Comparison of ENCODE assay signal across 23 cellular contexts in the genomic region with DNA sequence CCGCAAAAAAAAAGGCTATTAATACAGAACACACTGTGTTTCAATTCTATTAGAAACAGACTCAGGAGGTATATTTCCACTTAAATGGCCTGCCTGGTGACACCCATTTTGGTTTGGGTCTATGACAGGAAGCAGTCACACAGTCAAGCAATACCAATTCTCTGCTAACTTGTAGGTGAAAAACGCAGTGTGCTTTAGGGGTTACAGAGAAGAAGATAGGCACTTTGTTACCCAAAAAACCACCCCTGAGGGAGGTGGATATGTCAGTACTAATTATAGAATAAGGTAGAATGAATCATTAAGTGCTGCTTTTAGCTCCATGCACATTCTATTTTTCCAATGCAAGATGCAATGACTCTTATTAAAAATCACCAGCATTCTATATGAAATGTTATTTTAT.
"Had no signal": no experiment of that assay in that cellular context is flagged by ENCODE, and none has a peak within 500 bp of the region (broad histone marks: within the 10 kb centered on the region; RNA-seq: fewer than 3 reads in every experiment).

No MANE protein-coding gene starts in this region.

- H3K27me3 ChIP-seq: stomach, suprapubic skin, testis, thyroid gland, tibial artery, tibial nerve, transverse colon, upper lobe of left lung, upper lobe of right lung, uterus, vagina had no signal

- H3K36me3 ChIP-seq: thyroid gland, transverse colon, uterus had no signal

- H3K9me3 ChIP-seq: stomach, suprapubic skin, testis, thoracic aorta, thyroid gland, tibial artery, tibial nerve, transverse colon, upper lobe of left lung, upper lobe of right lung, uterus, vagina had no signal

- H3K4me1 ChIP-seq: stomach, suprapubic skin, testis, thyroid gland, tibial artery, tibial nerve, transverse colon, uterus, vagina had no signal

- H3K27ac ChIP-seq: stomach, suprapubic skin, testis, thoracic aorta, thyroid gland, tibial artery, tibial nerve, transverse colon, upper lobe of left lung, upper lobe of right lung, uterus, vagina had no signal

- DNase-seq: stimulated activated CD4-positive, alpha-beta T cell treated with anti-CD3 and anti-CD28 coated beads, Interleukin-2, amount 100 ng/mL, for 48 hours; stimulated activated CD4-positive, alpha-beta T cell treated with anti-CD3 and anti-CD28 coated beads, Interleukin-4, amount 100 ng/mL, for 1 hour; stimulated activated CD4-positive, alpha-beta T cell treated with anti-CD3 and anti-CD28 coated beads, Interleukin-4, amount 100 ng/mL, for 24 hours; stimulated activated CD4-positive, alpha-beta T cell treated with anti-CD3 and anti-CD28 coated beads, Interleukin-4, amount 100 ng/mL, for 4 hours; stimulated activated CD8-positive, alpha-beta memory T cell treated with anti-CD3 and anti-CD28 coated beads, Interleukin-4, amount 100 ng/mL, for 48 hours; stimulated activated naive B cell treated with anti-CD40 and anti-IgM and Interleukin-4, amounts not matched to agents 10 μg/mL and 1 μg/mL and 100 μg/mL, for 72 hours; stimulated activated naive CD4-positive, alpha-beta T cell; stimulated activated naive CD4-positive, alpha-beta T cell treated with Interleukin-2 at 50 U/mL for 16 hours; stimulated activated naive CD8-positive, alpha-beta T cell treated with anti-CD3 and anti-CD28 coated beads, Interleukin-15, amount 100 ng/mL, for 72 hours; stimulated activated naive CD8-positive, alpha-beta T cell treated with anti-CD3 and anti-CD28 coated beads, Interleukin-15, Interleukin-2, amounts not matched to agents 100 U/mL and 50 U/mL, for 24 hours; stomach; testis; tibial artery; transverse colon; trophoblast cell; upper lobe of left lung; upper lobe of right lung; uterus had no signal

- H3K4me3 ChIP-seq: stomach, suprapubic skin, testis, thoracic aorta, thyroid gland, tibial artery, tibial nerve, transverse colon, upper lobe of left lung, upper lobe of right lung, uterus, vagina had no signal
